18 cellular contexts compared by ENCODE assay signal in genomic region chr19:40282209-40282580, GRCh38. TPM values are rescaled to one million over a fixed set of nuclear protein-coding genes. Genes with fewer than 3 reads are reported as not detected.
DNase-seq lines count a peak whose midpoint lies in the region; ATAC-seq, FAIRE-seq and TF ChIP-seq lines count a peak whose summit lies in the region.
"Had no signal": no experiment of that assay in that cellular context is flagged by ENCODE, and none has a peak within 500 bp of the region (broad histone marks: within the 10 kb centered on the region; RNA-seq: fewer than 3 reads in every experiment).

No MANE protein-coding gene starts in this region.

- WGBS in heart right ventricle, 2 donors, result 83 to 90% methylated on average over 6 of the region's 6 CpGs
- WGBS in mesenchymal stem cell, result 94% methylated on average over 6 of the region's 6 CpGs
- WGBS in thyroid gland, 2 donors, result 85 to 92% methylated on average over 6 of the region's 6 CpGs
- 74 to 87% (median 80%) methylated on average over 6 of the region's 6 CpGs for WGBS in small intestine, 3 donors

- CTCF ChIA-PET in activated B cell treated with CpG ODN at 0.5 μM for 24 hours (lab: Charles Lee), result no interaction called here

- no peak overlapping the region for H4K91ac ChIP-seq in mesenchymal stem cell (ENCODE audit: low read length)

- H3K79me1 ChIP-seq in mesenchymal stem cell (replicated peaks; ENCODE audit: low read length, poor library complexity, severe bottlenecking), result peaks cover 7% of the 10 kb centered on the region

- no peaks in the 10 kb centered on the region for H3K9me3 ChIP-seq in heart right ventricle
- no peaks in the 10 kb centered on the region for H3K9me3 ChIP-seq in mesenchymal stem cell (ENCODE audit: control insufficient read depth, low read length)
- no peaks in the 10 kb centered on the region for H3K9me3 ChIP-seq in thyroid gland
- no peaks in the 10 kb centered on the region for H3K9me3 ChIP-seq in small intestine (ENCODE audit: control insufficient read depth, low read depth)
- H3K9me3 ChIP-seq: upper lobe of right lung had no signal

- H3K27me3 Mint-ChIP-seq in activated B cell treated with CpG ODN at 0.5 μM for 24 hours, result no peaks in the 10 kb centered on the region
- H3K27me3 Mint-ChIP-seq: activated naive CD8-positive, alpha-beta T cell treated with anti-CD3 and anti-CD28 coated beads, Interleukin-2, amount 10 ng/mL, durations not matched to agents 7 days and 5 days had no signal

- peak overlapping the region; percentile 94 for H3K27ac Mint-ChIP-seq in activated B cell treated with CpG ODN at 0.5 μM for 24 hours

- TF ChIP-seq CTCF in heart right ventricle (IDR thresholded peaks at IDR 0.05) (no peak), activated B cell treated with CpG ODN at 0.5 μM for 24 hours (IDR thresholded peaks at IDR 0.05) (no peak), thyroid gland (IDR thresholded peaks at IDR 0.05) (no peak)

- H4K8ac ChIP-seq in mesenchymal stem cell (ENCODE audit: low read length), result no peak overlapping the region

- no peak overlapping the region for H3K4me3 Mint-ChIP-seq in activated B cell treated with CpG ODN at 0.5 μM for 24 hours
- H3K4me3 Mint-ChIP-seq: activated naive CD8-positive, alpha-beta T cell treated with anti-CD3 and anti-CD28 coated beads, Interleukin-2, amount 10 ng/mL, durations not matched to agents 7 days and 5 days had no signal

- no peak overlapping the region for H2BK5ac ChIP-seq in mesenchymal stem cell (ENCODE audit: low read depth, low read length, poor library complexity, severe bottlenecking)

- no peak overlapping the region for H3K23ac ChIP-seq in mesenchymal stem cell (ENCODE audit: low read length in 2 of 2)

- no peak for TF ChIP-seq POLR2A in thyroid gland (IDR thresholded peaks at IDR 0.05)

- no peak overlapping the region for H3K4ac ChIP-seq in mesenchymal stem cell (ENCODE audit: low read depth in 1 of 2, low read length in 2 of 2)

- peaks cover 14% of the 10 kb centered on the region for H3K36me3 Mint-ChIP-seq in activated B cell treated with CpG ODN at 0.5 μM for 24 hours (ENCODE audit: low read depth)

- no peak overlapping the region for H2BK12ac ChIP-seq in mesenchymal stem cell (ENCODE audit: low read length in 2 of 2)

- H3K36me3 ChIP-seq in heart right ventricle (peaks cover 0 to 11% (median 0%) of the 10 kb centered on the region in 9 donors), mesenchymal stem cell (ENCODE audit: control insufficient read depth in 1 of 2, insufficient read depth in 2 of 2, low read depth in 1 of 2, low read length in 2 of 2) (peaks cover 7 to 24% of the 10 kb centered on the region in 2 experiments), thyroid gland (no peaks in the 10 kb centered on the region), small intestine (ENCODE audit: control insufficient read depth in 2 of 2, insufficient read depth in 2 of 2, low read length in 2 of 2) (no peaks in the 10 kb centered on the region)
- H3K36me3 ChIP-seq: upper lobe of right lung had no signal

- H3K4me3 ChIP-seq in heart right ventricle (no peak overlapping the region), mesenchymal stem cell (ENCODE audit: insufficient read depth in 1 of 2, low read depth in 1 of 2, low read length in 2 of 2) (no peak overlapping the region), thyroid gland (replicated peaks in 1 of 3) (no peak overlapping the region), small intestine (ENCODE audit: low read depth in 1 of 2, low read length in 2 of 2) (no peak overlapping the region)
- H3K4me3 ChIP-seq: upper lobe of right lung had no signal

- no peak overlapping the region for H2AFZ ChIP-seq in mesenchymal stem cell (ENCODE audit: low read depth, low read length)

- peak overlapping the region in 9 of 10 donors; percentile 13 to 100 (median 92) for H3K27ac ChIP-seq in heart right ventricle
- H3K27ac ChIP-seq in mesenchymal stem cell (ENCODE audit: low read length, poor library complexity, severe bottlenecking), result no peak overlapping the region
- H3K27ac ChIP-seq in thyroid gland, result peak overlapping the region; percentile 76 to 100 (median 98)
- no peak overlapping the region for H3K27ac ChIP-seq in small intestine (ENCODE audit: low read depth in 1 of 2, low read length in 1 of 2)
- H3K27ac ChIP-seq: upper lobe of right lung had no signal

- H3K14ac ChIP-seq in mesenchymal stem cell (ENCODE audit: low read length in 2 of 2), result no peak overlapping the region

- peaks cover 34 to 84% (median 77%) of the 10 kb centered on the region in 9 donors for H3K4me1 ChIP-seq in heart right ventricle
- peaks cover 49% of the 10 kb centered on the region for H3K4me1 ChIP-seq in mesenchymal stem cell (ENCODE audit: control insufficient read depth, insufficient read depth, low read depth, low read length)
- peaks cover 60 to 75% of the 10 kb centered on the region in 2 donors for H3K4me1 ChIP-seq in thyroid gland
- H3K4me1 ChIP-seq in small intestine (ENCODE audit: control insufficient read depth in 2 of 2, insufficient read depth in 1 of 2, low read depth in 1 of 2, low read length in 1 of 2), result peaks cover 3 to 20% of the 10 kb centered on the region in 2 donors

- no peaks in the 10 kb centered on the region for H3K9me3 Mint-ChIP-seq in activated B cell treated with CpG ODN at 0.5 μM for 24 hours
- H3K9me3 Mint-ChIP-seq: activated naive CD8-positive, alpha-beta T cell treated with anti-CD3 and anti-CD28 coated beads, Interleukin-2, amount 10 ng/mL, durations not matched to agents 7 days and 5 days had no signal

- no peak overlapping the region for H3K4me2 ChIP-seq in mesenchymal stem cell (ENCODE audit: low read length, poor library complexity, severe bottlenecking)

- peaks cover 90% of the 10 kb centered on the region for H3K4me1 Mint-ChIP-seq in activated B cell treated with CpG ODN at 0.5 μM for 24 hours

- POLR2A ChIA-PET in activated B cell treated with CpG ODN at 0.5 μM for 24 hours (lab: Charles Lee), result interaction anchor here (1.3 kb wide), 1 partner anchor 44 kb away, joined by 3 read pairs; no protein-coding TSS in a partner anchor

- DNase-seq in heart right ventricle (no peak), cardiac septum (ENCODE audit: low spot score) (no peak), activated B cell treated with CpG ODN at 0.5 μM for 24 hours (no peak), mesenchymal stem cell (no peak), thyroid gland (no peak), islet precursor cell (no peak), small intestine (no peak), NAMALWA (ENCODE audit: low spot score) (no peak)
- DNase-seq: activated CD4-positive, alpha-beta T cell treated with anti-CD3 and anti-CD28 coated beads for 1 hour; activated naive CD8-positive, alpha-beta T cell treated with anti-CD3 and anti-CD28 coated beads, Interleukin-2, amount 10 ng/mL, durations not matched to agents 7 days and 5 days; caudate nucleus; mammary epithelial cell; NCI-H1105; NCI-H2171 treated with DMSO at 0.1 percent for 48 hours; SIG-M5; stimulated activated CD4-positive, alpha-beta T cell treated with anti-CD3 and anti-CD28 coated beads, Interleukin-4, amount 100 ng/mL, for 24 hours; T-helper 9 cell; upper lobe of right lung had no signal

- no peak overlapping the region for H3K18ac ChIP-seq in mesenchymal stem cell (ENCODE audit: low read depth in 1 of 2, low read length in 2 of 2)

- H3K27me3 ChIP-seq in heart right ventricle (no peaks in the 10 kb centered on the region), mesenchymal stem cell (ENCODE audit: control insufficient read depth in 1 of 2, insufficient read depth in 1 of 2, low read length in 2 of 2) (no peaks in the 10 kb centered on the region), thyroid gland (no peaks in the 10 kb centered on the region), small intestine (ENCODE audit: control insufficient read depth in 2 of 2, insufficient read depth in 2 of 2, low read length in 2 of 2) (no peaks in the 10 kb centered on the region)
- H3K27me3 ChIP-seq: upper lobe of right lung had no signal

- ATAC-seq in heart right ventricle, result no peak
- no peak for ATAC-seq in activated B cell treated with CpG ODN at 0.5 μM for 24 hours (ENCODE audit: low read depth)
- ATAC-seq: upper lobe of right lung had no signal

- H2AK5ac ChIP-seq in mesenchymal stem cell (ENCODE audit: low read length, severe bottlenecking), result no peak overlapping the region

- no peak for FAIRE-seq in small intestine (lab: Jason Lieb, UNC)

- intact Hi-C loops in heart right ventricle (cut with DNase I) (loop anchor here in 1 of 10 donors (5.0 kb wide), 1 partner anchor 50 kb away; no protein-coding TSS in a partner anchor), cardiac septum (cut with DNase I) (loop anchor here (5.0 kb wide), 1 partner anchor 60 kb away; no protein-coding TSS in a partner anchor), activated B cell treated with CpG ODN at 0.5 μM for 24 hours (cut with micrococcal nuclease) (loop anchor here (10.0 kb wide), 2 partner anchors 137 to 493 kb away; partner anchors contain the start of genes MIA and RAB4B), thyroid gland (cut with DNase I) (loop anchor here (5.0 kb wide), 1 partner anchor 45 kb away; no protein-coding TSS in a partner anchor)

- H2BK120ac ChIP-seq in mesenchymal stem cell (ENCODE audit: low read depth, low read length), result no peak overlapping the region

- H2BK15ac ChIP-seq in mesenchymal stem cell (ENCODE audit: low read depth, poor library complexity, severe bottlenecking), result no peak overlapping the region

- H3K9ac ChIP-seq in mesenchymal stem cell (ENCODE audit: low read length), result peak overlapping the region; percentile 97

RNA-seq across cellular contexts. Expression of gene AKT2, which starts 3.0 kb away (rescaled TPM):
- total RNA-seq in heart right ventricle (100 to 1,000 TPM; 117 to 147 (median 127) TPM), cardiac septum (116 TPM), activated B cell treated with CpG ODN at 0.5 μM for 24 hours (157 and 176 TPM in 2 replicates), thyroid gland (100 to 1,000 TPM; 166 to 285 (median 190) TPM)
- polyA plus RNA-seq in heart right ventricle (10 to 100 TPM; 56.7 to 57.6 TPM), small intestine (10 to 100 TPM; 19.2 to 72.2 (median 24.9) TPM)
- 112 TPM for polyA plus RNA-seq in mesenchymal stem cell (2013, experiment 1 of 2)
- 106 TPM for polyA plus RNA-seq in mesenchymal stem cell (2013, experiment 2 of 2)

RNA-seq across cellular contexts. Expression of gene CCNP, which starts 55.7 kb away (rescaled TPM):
- total RNA-seq in heart right ventricle (not detected), cardiac septum (0.32 TPM), activated B cell treated with CpG ODN at 0.5 μM for 24 hours (0.16 and 0.42 TPM in 2 replicates), thyroid gland (1 to 10 TPM in 1 of 4 donors, under 1 TPM in 2, not detected in 1; 0.13 to 3.2 (median 0.68) TPM)
- polyA plus RNA-seq in heart right ventricle (under 1 TPM; 0.04 to 0.15 TPM), small intestine (1 to 10 TPM in 1 of 3 donors, under 1 TPM in 1, not detected in 1; 0.82 to 1.1 TPM)
- 0.12 TPM for polyA plus RNA-seq in mesenchymal stem cell (2013, experiment 1 of 2)
- polyA plus RNA-seq in mesenchymal stem cell (2013, experiment 2 of 2), result 0.05 TPM
- total RNA-seq: upper lobe of right lung had no signal
- polyA plus RNA-seq: mammary epithelial cell had no signal

Comparison
In these comparisons a context has a peak if more than half of its experiments do, and no peak if none do; other contexts are left out.
1. H3K27ac ChIP-seq: peak in heart right ventricle (9 of 10) and thyroid gland (3 of 3); none in mesenchymal stem cell (single experiment) and small intestine (0 of 2).